8 cellular contexts compared by ENCODE assay signal in genomic region chr3:45035441-45036301, GRCh38. TPM values are rescaled to one million over a fixed set of nuclear protein-coding genes. Genes with fewer than 3 reads are reported as not detected.
DNase-seq lines count a peak whose midpoint lies in the region; ATAC-seq, FAIRE-seq and TF ChIP-seq lines count a peak whose summit lies in the region.

No MANE protein-coding gene starts in this region.

- no peaks in the 10 kb centered on the region for H3K36me3 Mint-ChIP-seq in activated CD4-positive, alpha-beta T cell treated with anti-CD3 and anti-CD28 coated beads, Interleukin-2, amount 10 ng/mL, durations not matched to agents 7 days and 5 days (ENCODE audit: low read depth)
- H3K36me3 Mint-ChIP-seq in nephron progenitor cell (ENCODE audit: low read depth): no peaks in the 10 kb centered on the region

- intact Hi-C loops in vagina (cut with DNase I): loop anchor here (5.0 kb wide), 1 partner anchor 622 kb away; no protein-coding TSS in a partner anchor

- H3K4me1 Mint-ChIP-seq in activated CD4-positive, alpha-beta T cell treated with anti-CD3 and anti-CD28 coated beads, Interleukin-2, amount 10 ng/mL, durations not matched to agents 7 days and 5 days: peaks cover 37% of the 10 kb centered on the region
- peaks cover 41% of the 10 kb centered on the region for H3K4me1 Mint-ChIP-seq in nephron progenitor cell

- TF ChIP-seq CTCF in nephron progenitor cell (IDR thresholded peaks at IDR 0.05): no peak
- TF ChIP-seq CTCF in vagina (IDR thresholded peaks at IDR 0.05): no peak

- H3K27me3 ChIP-seq in BLaER1 treated with 17β-estradiol and CSF1 and Interleukin-3, amounts not matched to agents 10 nM and 100 nM: peaks cover 0 to 23% (median 21%) of the 10 kb centered on the region in 11 experiments; a peak in 20 of 22 replicates
- H3K27me3 ChIP-seq in esophagus (ENCODE audit: control insufficient read depth in 1 of 2, insufficient read depth in 2 of 2, low read length in 2 of 2): no peaks in the 10 kb centered on the region
- no peaks in the 10 kb centered on the region for H3K27me3 ChIP-seq in vagina

- 0 out of 22 replicates have a peak, but pooled peaks cover 0 to 5% (median 0%) of the 10 kb centered on the region in 11 experiments for H4K20me1 ChIP-seq in BLaER1 treated with 17β-estradiol and CSF1 and Interleukin-3, amounts not matched to agents 10 nM and 100 nM

- peak overlapping the region in 3 of 10 experiments; percentile 20 to 43 (median 26); a peak in 3 of 20 replicates for H3K4me3 ChIP-seq in BLaER1 treated with 17β-estradiol and CSF1 and Interleukin-3, amounts not matched to agents 10 nM and 100 nM
- peak overlapping the region; percentile 34 to 37 for H3K4me3 ChIP-seq in esophagus (ENCODE audit: low read depth in 1 of 2, low read length in 2 of 2)
- H3K4me3 ChIP-seq in vagina: peak overlapping the region; percentile 31 to 50

- H3K9ac ChIP-seq in BLaER1 treated with 17β-estradiol and CSF1 and Interleukin-3, amounts not matched to agents 10 nM and 100 nM: peak overlapping the region in 5 of 11 experiments; percentile 19 to 73 (median 64); a peak in 8 of 22 replicates

- peak; percentile 34 for DNase-seq in activated CD4-positive, alpha-beta T cell treated with anti-CD3 and anti-CD28 coated beads, Interleukin-2, amount 10 ng/mL, durations not matched to agents 7 days and 5 days
- DNase-seq in nephron progenitor cell: peak; percentile 56
- no peak for DNase-seq in vagina (ENCODE audit: extremely low spot score in 2 of 2)
- DNase-seq in GM12892 (ENCODE audit: insufficient read length): no peak

- peaks cover 13 to 52% (median 19%) of the 10 kb centered on the region in 10 experiments for H3K4me1 ChIP-seq in BLaER1 treated with 17β-estradiol and CSF1 and Interleukin-3, amounts not matched to agents 10 nM and 100 nM
- H3K4me1 ChIP-seq in esophagus (ENCODE audit: control insufficient read depth in 2 of 2, insufficient read depth in 2 of 2, low read length in 1 of 2): peaks cover 2 to 18% of the 10 kb centered on the region in 2 donors
- H3K4me1 ChIP-seq in vagina: peaks cover 32% of the 10 kb centered on the region

- POLR2A ChIA-PET in activated CD4-positive, alpha-beta T cell treated with anti-CD3 and anti-CD28 coated beads, Interleukin-2, amount 10 ng/mL, durations not matched to agents 7 days and 5 days (lab: Charles Lee): no interaction called here

- H3K9me3 Mint-ChIP-seq in activated CD4-positive, alpha-beta T cell treated with anti-CD3 and anti-CD28 coated beads, Interleukin-2, amount 10 ng/mL, durations not matched to agents 7 days and 5 days: no peaks in the 10 kb centered on the region
- no peaks in the 10 kb centered on the region for H3K9me3 Mint-ChIP-seq in nephron progenitor cell

- H3K27me3 Mint-ChIP-seq in activated CD4-positive, alpha-beta T cell treated with anti-CD3 and anti-CD28 coated beads, Interleukin-2, amount 10 ng/mL, durations not matched to agents 7 days and 5 days: peaks cover 31% of the 10 kb centered on the region
- peaks cover 48% of the 10 kb centered on the region for H3K27me3 Mint-ChIP-seq in nephron progenitor cell (ENCODE audit: low read depth, poor library complexity)

- H3K4me2 ChIP-seq in BLaER1 treated with 17β-estradiol and CSF1 and Interleukin-3, amounts not matched to agents 10 nM and 100 nM: peak overlapping the region; percentile 60 to 92 (median 80)

- peak overlapping the region; percentile 74 for H3K27ac Mint-ChIP-seq in activated CD4-positive, alpha-beta T cell treated with anti-CD3 and anti-CD28 coated beads, Interleukin-2, amount 10 ng/mL, durations not matched to agents 7 days and 5 days
- H3K27ac Mint-ChIP-seq in nephron progenitor cell: no peak overlapping the region

- peak overlapping the region; percentile 67 for H3K4me3 Mint-ChIP-seq in activated CD4-positive, alpha-beta T cell treated with anti-CD3 and anti-CD28 coated beads, Interleukin-2, amount 10 ng/mL, durations not matched to agents 7 days and 5 days
- peak overlapping the region; percentile 79 for H3K4me3 Mint-ChIP-seq in nephron progenitor cell

- FAIRE-seq in GM12892 (lab: Jason Lieb, UNC): no peak

- 27 to 31% methylated on average over 64 of the region's 64 CpGs for whole genome bisulfite sequencing in esophagus, 2 donors

- ATAC-seq in GM21367 (IDR thresholded peaks at IDR 0.05; ENCODE audit: unreplicated experiment) (no peak), HG02885 (IDR thresholded peaks at IDR 0.05; ENCODE audit: poor library complexity, unreplicated experiment) (no peak)

- no peaks in the 10 kb centered on the region for H3K36me3 ChIP-seq in BLaER1 treated with 17β-estradiol and CSF1 and Interleukin-3, amounts not matched to agents 10 nM and 100 nM
- H3K36me3 ChIP-seq in esophagus (ENCODE audit: control insufficient read depth in 2 of 2, insufficient read depth in 2 of 2, low read length in 1 of 2) (no peaks in the 10 kb centered on the region), vagina (no peaks in the 10 kb centered on the region)

- H3K9me3 ChIP-seq in BLaER1 treated with 17β-estradiol and CSF1 and Interleukin-3, amounts not matched to agents 10 nM and 100 nM (replicated peaks in 1 of 11): no peaks in the 10 kb centered on the region
- H3K9me3 ChIP-seq in esophagus (ENCODE audit: control insufficient read depth in 2 of 2, insufficient read depth in 1 of 2, low read depth in 1 of 2, low read length in 1 of 2) (no peaks in the 10 kb centered on the region), vagina (no peaks in the 10 kb centered on the region)

- TF ChIP-seq POLR2A in vagina (IDR thresholded peaks at IDR 0.05) (no peak), GM12892 (IDR thresholded peaks at IDR 0.05; ENCODE audit: low read depth, low read length) (no peak)

- peak overlapping the region in 5 of 11 experiments; percentile 46 to 79 (median 75); a peak in 10 of 22 replicates for H3K27ac ChIP-seq in BLaER1 treated with 17β-estradiol and CSF1 and Interleukin-3, amounts not matched to agents 10 nM and 100 nM
- peak overlapping the region; percentile 23 to 50 for H3K27ac ChIP-seq in esophagus (ENCODE audit: low read depth in 2 of 2, low read length in 1 of 2)
- H3K27ac ChIP-seq in vagina: peak overlapping the region; percentile 55

- CTCF ChIA-PET in activated CD4-positive, alpha-beta T cell treated with anti-CD3 and anti-CD28 coated beads, Interleukin-2, amount 10 ng/mL, durations not matched to agents 7 days and 5 days (lab: Charles Lee): interaction anchor here (1.0 to 3.9 kb wide), 5 partner anchors 27 to 475 kb away, joined by 3 to 32 read pairs (median 6); no protein-coding TSS in a partner anchor

RNA-seq across cellular contexts. Expression of gene CLEC3B, which starts 9.6 kb away (rescaled TPM):
- under 1 TPM; 0.30 to 0.37 TPM for total RNA-seq in activated CD4-positive, alpha-beta T cell treated with anti-CD3 and anti-CD28 coated beads, Interleukin-2, amount 10 ng/mL, durations not matched to agents 7 days and 5 days
- 10 to 100 TPM in 1 of 2 donors, 1 to 10 TPM in 1; 7.5 to 12.6 TPM for polyA plus RNA-seq in esophagus
- total RNA-seq in vagina: 41.7 TPM
- not detected for polyA plus RNA-seq in GM12892 (2012; ENCODE audit: missing spikeins)

RNA-seq across cellular contexts. Expression of gene EXOSC7, which starts 59.6 kb away (rescaled TPM):
- total RNA-seq in activated CD4-positive, alpha-beta T cell treated with anti-CD3 and anti-CD28 coated beads, Interleukin-2, amount 10 ng/mL, durations not matched to agents 7 days and 5 days: 10 to 100 TPM; 35.8 to 40.2 TPM
- polyA plus RNA-seq in esophagus: 10 to 100 TPM; 23.5 to 38.7 TPM
- 56.2 TPM for total RNA-seq in vagina
- 72.4 TPM for polyA plus RNA-seq in GM12892 (2012; ENCODE audit: missing spikeins)

RNA-seq across cellular contexts. Expression of gene ZDHHC3, which starts 59.7 kb away (rescaled TPM):
- 10 to 100 TPM; 47.5 to 50.7 TPM for total RNA-seq in activated CD4-positive, alpha-beta T cell treated with anti-CD3 and anti-CD28 coated beads, Interleukin-2, amount 10 ng/mL, durations not matched to agents 7 days and 5 days
- polyA plus RNA-seq in esophagus: 10 to 100 TPM; 26.0 to 50.1 TPM
- 83.5 TPM for total RNA-seq in vagina
- polyA plus RNA-seq in GM12892 (2012; ENCODE audit: missing spikeins): 18.0 TPM

Comparison
In these comparisons a context has a peak if more than half of its experiments do, and no peak if none do; other contexts are left out.
1. DNase-seq: peak in activated CD4-positive, alpha-beta T cell treated with anti-CD3 and anti-CD28 coated beads, Interleukin-2, amount 10 ng/mL, durations not matched to agents 7 days and 5 days (single experiment) and nephron progenitor cell (single experiment); none in vagina (0 of 2) and GM12892 (single experiment).
2. RNA of gene CLEC3B, which starts 9.6 kb away (total RNA-seq): 41.7 TPM in vagina (single experiment); 0.30 to 0.37 TPM in activated CD4-positive, alpha-beta T cell treated with anti-CD3 and anti-CD28 coated beads, Interleukin-2, amount 10 ng/mL, durations not matched to agents 7 days and 5 days; every median in the first group is over 10 times any median in the second.